In the genomic region with DNA sequence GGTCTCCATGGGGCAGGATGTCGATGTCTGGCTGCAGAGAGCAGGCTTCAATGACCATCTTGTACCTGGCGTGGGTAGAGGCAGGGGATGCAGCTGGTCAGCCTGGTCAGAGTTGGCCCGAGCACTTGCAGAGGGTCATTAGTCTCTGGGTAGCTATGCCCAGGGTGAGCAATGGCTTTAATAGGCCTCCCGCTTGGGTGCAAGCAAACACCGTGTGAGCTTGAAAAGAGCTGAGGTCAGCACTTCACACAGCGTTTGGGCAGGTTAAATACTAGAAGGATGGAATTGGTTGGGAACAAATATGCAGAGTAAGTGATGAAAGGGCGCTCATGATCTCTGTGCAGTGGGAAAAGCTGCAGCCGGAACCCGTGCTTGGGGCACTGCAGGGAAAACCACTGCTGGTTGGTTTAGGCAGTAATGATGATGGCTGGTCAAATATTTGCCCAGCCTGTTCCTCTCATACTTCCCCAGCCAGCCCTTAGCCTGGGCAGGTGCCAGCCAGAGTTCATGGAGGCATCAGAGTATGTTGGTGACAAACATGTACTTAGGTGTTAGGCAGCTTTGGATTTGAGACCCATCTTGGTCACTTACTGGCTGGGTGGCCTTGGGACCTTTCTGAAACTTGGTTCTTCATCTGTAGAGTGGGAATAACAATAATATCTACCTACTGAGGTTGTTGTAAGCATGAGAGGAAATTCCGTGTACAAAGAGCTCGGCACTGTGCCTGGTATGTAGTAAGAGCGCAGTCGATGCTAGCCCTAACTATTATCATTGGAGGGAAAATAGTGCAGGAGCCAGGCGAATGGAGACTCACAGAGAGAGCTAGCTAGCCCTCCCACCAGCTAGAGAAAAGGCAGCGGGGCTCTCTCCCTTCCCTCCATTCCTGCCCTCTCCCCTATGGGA, we compare ENCODE assay signal across 22 cellular contexts. TPM values are rescaled to one million over a fixed set of nuclear protein-coding genes. Genes with fewer than 3 reads are reported as not detected.
DNase-seq lines count a peak whose midpoint lies in the region; ATAC-seq, FAIRE-seq and TF ChIP-seq lines count a peak whose summit lies in the region.
"Had no signal": no experiment of that assay in that cellular context is flagged by ENCODE, and none has a peak within 500 bp of the region (broad histone marks: within the 10 kb centered on the region; RNA-seq: fewer than 3 reads in every experiment).

No MANE protein-coding gene starts in this region.

- POLR2A ChIA-PET in IMR-90 (lab: Charles Lee; ENCODE audit: unreplicated experiment): no interaction called here
- POLR2A ChIA-PET in K562 (lab: Yijun Ruan, JAX): interaction anchor here (0.6 to 1.2 kb wide), 2 partner anchors 16 to 31 kb away, joined by 3 to 5 read pairs; no protein-coding TSS in a partner anchor
- POLR2A ChIA-PET in activated CD4-positive, alpha-beta memory T cell treated with anti-CD3 and anti-CD28 coated beads for 36 hours (lab: Charles Lee): no interaction called here

- CTCF ChIA-PET in IMR-90 (lab: Yijun Ruan, JAX): no interaction called here
- CTCF ChIA-PET in K562 (lab: Yijun Ruan, JAX; ENCODE audit: low intra/inter-chr PET ratio): no interaction called here
- CTCF ChIA-PET in activated CD4-positive, alpha-beta memory T cell treated with anti-CD3 and anti-CD28 coated beads for 36 hours (lab: Charles Lee): no interaction called here

- BruUV-seq in IMR-90 (replicated peaks; lab: Mats Ljungman, UMichigan) (no TSS peak), K562 (replicated peaks; lab: Mats Ljungman, UMichigan) (no TSS peak)

- no peak overlapping the region for H3K56ac ChIP-seq in IMR-90 (ENCODE audit: extremely low read depth, insufficient read depth, low read length)

- no peaks in the 10 kb centered on the region for H3K9me3 Mint-ChIP-seq in progenitor cell of endocrine pancreas (ENCODE audit: low read depth)
- no peaks in the 10 kb centered on the region for H3K9me3 Mint-ChIP-seq in activated CD4-positive, alpha-beta memory T cell treated with anti-CD3 and anti-CD28 coated beads for 36 hours
- H3K9me3 Mint-ChIP-seq: activated naive CD8-positive, alpha-beta T cell treated with anti-CD3 and anti-CD28 coated beads for 36 hours; CD4-positive, alpha-beta memory T cell; stimulated activated naive B cell treated with anti-CD40 and anti-IgM and Interleukin-4, amounts not matched to agents 10 μg/mL and 1 μg/mL and 100 μg/mL, for 72 hours; WTC11 had no signal

- no peak overlapping the region for H3K4me3 ChIP-seq in IMR-90 (ENCODE audit: insufficient read depth, low read depth, low read length)
- H3K4me3 ChIP-seq in K562: no peak overlapping the region
- H3K4me3 ChIP-seq: sigmoid colon had no signal

- intact Hi-C loops in IMR-90 (cut with micrococcal nuclease) (no loop called here), K562 (cut with micrococcal nuclease) (no loop called here)
- intact Hi-C loops in activated CD4-positive, alpha-beta memory T cell treated with anti-CD3 and anti-CD28 coated beads for 36 hours (cut with micrococcal nuclease): no loop called here

- no peak overlapping the region for H2BK15ac ChIP-seq in IMR-90 (ENCODE audit: low read depth, low read length)

- no peak overlapping the region for H3K18ac ChIP-seq in IMR-90 (ENCODE audit: low read depth, low read length)

- TF ChIP-seq POLR2A in IMR-90 (IDR thresholded peaks at IDR 0.05; ENCODE audit: low read depth, low read length) (no peak), K562 (conservative IDR thresholded peaks at IDR 0.05) (no peak)

- H3K9me1 ChIP-seq in IMR-90 (ENCODE audit: insufficient read depth, low read length): no peaks in the 10 kb centered on the region
- no peaks in the 10 kb centered on the region for H3K9me1 ChIP-seq in K562 (ENCODE audit: control insufficient read depth, insufficient read depth, low read length)

- no peak overlapping the region for H2BK120ac ChIP-seq in IMR-90 (ENCODE audit: low read depth, low read length)

- peaks cover 10% of the 10 kb centered on the region for H3K27me3 Mint-ChIP-seq in progenitor cell of endocrine pancreas
- peaks cover 29% of the 10 kb centered on the region for H3K27me3 Mint-ChIP-seq in activated CD4-positive, alpha-beta memory T cell treated with anti-CD3 and anti-CD28 coated beads for 36 hours

- no peak overlapping the region for H3K27ac ChIP-seq in IMR-90 (ENCODE audit: insufficient read depth, low read length)
- H3K27ac ChIP-seq in K562 (ENCODE audit: extremely low read depth, low read depth, low read length): no peak overlapping the region
- H3K27ac ChIP-seq: epithelial cell of prostate, sigmoid colon had no signal

- no peak overlapping the region for H3K4ac ChIP-seq in IMR-90 (ENCODE audit: low read depth, low read length)

- H3K27ac Mint-ChIP-seq in progenitor cell of endocrine pancreas: peak overlapping the region; percentile 86
- H3K27ac Mint-ChIP-seq in activated CD4-positive, alpha-beta memory T cell treated with anti-CD3 and anti-CD28 coated beads for 36 hours: no peak overlapping the region
- H3K27ac Mint-ChIP-seq: activated naive CD8-positive, alpha-beta T cell treated with anti-CD3 and anti-CD28 coated beads for 36 hours; naive B cell; stimulated activated naive B cell treated with anti-CD40 and anti-IgM and Interleukin-4, amounts not matched to agents 10 μg/mL and 1 μg/mL and 100 μg/mL, for 72 hours; WTC11 had no signal

- 33% methylated on average over 3 of the region's 15 CpGs; no CpG with 5 or more reads in 1 of the 2 experiments for WGBS in IMR-90 (ENCODE audit: extremely low coverage in 2 of 2, insufficient read length in 1 of 2), 2 experiments
- WGBS in K562 (ENCODE audit: insufficient coverage, low coverage, missing lambda C conversion rate): 4% methylated on average over 14 of the region's 15 CpGs

- H3K27me3 ChIP-seq in IMR-90 (ENCODE audit: control insufficient read depth, insufficient read depth, low read length) (peaks cover 9% of the 10 kb centered on the region; the same call in 1 of the 2 replicates), K562 (ENCODE audit: control insufficient read depth in 2 of 2, insufficient read depth in 2 of 2, low read length in 2 of 2) (peaks cover 4 to 56% of the 10 kb centered on the region in 2 experiments; a peak in 4 of 5 replicates)
- H3K27me3 ChIP-seq: sigmoid colon had no signal

- no peaks in the 10 kb centered on the region for H3K36me3 ChIP-seq in IMR-90 (ENCODE audit: control insufficient read depth, insufficient read depth, low read length)
- H3K36me3 ChIP-seq in K562 (ENCODE audit: control insufficient read depth, insufficient read depth, low read length): no peaks in the 10 kb centered on the region
- H3K36me3 ChIP-seq: sigmoid colon had no signal

- H4K91ac ChIP-seq in IMR-90 (ENCODE audit: insufficient read depth, low read depth, low read length): no peak overlapping the region

- H3K9ac ChIP-seq in IMR-90 (ENCODE audit: low read depth, low read length) (no peak overlapping the region), K562 (ENCODE audit: insufficient read depth in 1 of 2, low read depth in 2 of 2, low read length in 2 of 2) (no peak overlapping the region)

- TF ChIP-seq EP300 in K562 (IDR thresholded peaks at IDR 0.05; ENCODE audit: low read length): no peak

- H4K20me1 ChIP-seq in IMR-90 (ENCODE audit: insufficient read depth, low read length) (no peaks in the 10 kb centered on the region), K562 (replicated peaks; ENCODE audit: control insufficient read depth, insufficient read depth, low read length) (no peaks in the 10 kb centered on the region)

- dilution Hi-C loops in IMR-90 (cut with HindIII; ENCODE audit: low sequenced_read_pairs, unreplicated experiment): no loop called here

- no peaks in the 10 kb centered on the region for H3K79me1 ChIP-seq in IMR-90 (ENCODE audit: low read depth in 1 of 2, low read length in 2 of 2)

- no peak overlapping the region for H2AK5ac ChIP-seq in IMR-90 (ENCODE audit: low read depth, low read length)

- no peak overlapping the region for H2BK20ac ChIP-seq in IMR-90 (ENCODE audit: low read depth, low read length)

- H2AFZ ChIP-seq in IMR-90 (replicated peaks; ENCODE audit: low read length, poor library complexity): no peak overlapping the region
- no peak overlapping the region for H2AFZ ChIP-seq in K562 (ENCODE audit: low read depth, low read length)

- no peak overlapping the region for H2AK9ac ChIP-seq in IMR-90 (replicated peaks; ENCODE audit: low read depth, low read length, poor library complexity)

- H3K36me3 Mint-ChIP-seq in progenitor cell of endocrine pancreas (ENCODE audit: insufficient read depth): no peaks in the 10 kb centered on the region
- no peaks in the 10 kb centered on the region for H3K36me3 Mint-ChIP-seq in activated CD4-positive, alpha-beta memory T cell treated with anti-CD3 and anti-CD28 coated beads for 36 hours
- H3K36me3 Mint-ChIP-seq: activated naive CD8-positive, alpha-beta T cell treated with anti-CD3 and anti-CD28 coated beads for 36 hours; CD4-positive, alpha-beta memory T cell; naive B cell; stimulated activated naive B cell treated with anti-CD40 and anti-IgM and Interleukin-4, amounts not matched to agents 10 μg/mL and 1 μg/mL and 100 μg/mL, for 72 hours; WTC11 had no signal

- no peak overlapping the region for H4K8ac ChIP-seq in IMR-90 (ENCODE audit: low read depth in 2 of 2, low read length in 2 of 2)

- in situ Hi-C loops in IMR-90 (cut with MboI; ENCODE audit: low sequenced_read_pairs): no loop called here
- in situ Hi-C loops in K562 (cut with MboI): no loop called here

- H3K4me1 Mint-ChIP-seq in progenitor cell of endocrine pancreas (ENCODE audit: low read depth): peaks cover 14% of the 10 kb centered on the region
- H3K4me1 Mint-ChIP-seq in activated CD4-positive, alpha-beta memory T cell treated with anti-CD3 and anti-CD28 coated beads for 36 hours (ENCODE audit: low read depth): peaks cover 2% of the 10 kb centered on the region
- H3K4me1 Mint-ChIP-seq: naive B cell; stimulated activated naive B cell treated with anti-CD40 and anti-IgM and Interleukin-4, amounts not matched to agents 10 μg/mL and 1 μg/mL and 100 μg/mL, for 72 hours had no signal

- TF ChIP-seq CTCF in IMR-90 (conservative IDR thresholded peaks at IDR 0.05; ENCODE audit: low read depth, low read length): no peak
- TF ChIP-seq CTCF in K562 (IDR thresholded peaks at IDR 0.05 in 2 of 3, conservative IDR thresholded peaks at IDR 0.05 in 1 of 3; ENCODE audit: insufficient read depth in 2 of 3, low read depth in 1 of 3, low read length in 3 of 3): no peak
- TF ChIP-seq CTCF in progenitor cell of endocrine pancreas (IDR thresholded peaks at IDR 0.05; ENCODE audit: unreplicated experiment): no peak

- H3K9me3 ChIP-seq in IMR-90 (ENCODE audit: control insufficient read depth, insufficient read depth, low read length) (no peaks in the 10 kb centered on the region), K562 (replicated peaks; ENCODE audit: control insufficient read depth, insufficient read depth, low read depth, low read length) (no peaks in the 10 kb centered on the region)
- H3K9me3 ChIP-seq: sigmoid colon had no signal

- DNase-seq in IMR-90: no peak
- DNase-seq in NCI-H2029 treated with DMSO at 0.1 percent for 48 hours (lab: John Stamatoyannopoulos, UW): peak; percentile 90
- DNase-seq in K562 (ENCODE audit: extremely low read depth in 1 of 4, low spot score in 3 of 4): no peak
- no peak for DNase-seq in progenitor cell of endocrine pancreas (ENCODE audit: low spot score, unreplicated experiment)
- no peak for DNase-seq in activated CD4-positive, alpha-beta memory T cell treated with anti-CD3 and anti-CD28 coated beads for 36 hours
- DNase-seq in NCI-H2171 (lab: John Stamatoyannopoulos, UW): no peak
- DNase-seq in glomerular visceral epithelial cell (ENCODE audit: extremely low spot score): no peak
- DNase-seq: activated CD8-positive, alpha-beta memory T cell treated with anti-CD3 and anti-CD28 coated beads, Interleukin-2, amount 50 U/mL, for 48 hours; activated naive CD8-positive, alpha-beta T cell treated with anti-CD3 and anti-CD28 coated beads for 36 hours; CD4-positive, alpha-beta memory T cell; GF-D8; kidney glomerular epithelial cell; naive B cell; NCI-H1048; sigmoid colon; stimulated activated CD4-positive, alpha-beta T cell treated with anti-CD3 and anti-CD28 coated beads, Interleukin-4, amount 100 ng/mL, for 4 hours; stimulated activated naive B cell treated with anti-CD40 and anti-IgM and Interleukin-4, amounts not matched to agents 10 μg/mL and 1 μg/mL and 100 μg/mL, for 72 hours had no signal

- ATAC-seq in IMR-90 (ENCODE audit: low read depth): no peak
- peak; percentile 22 for ATAC-seq in K562
- ATAC-seq: stimulated activated naive B cell treated with anti-CD40 and anti-IgM and Interleukin-4, amounts not matched to agents 10 μg/mL and 1 μg/mL and 100 μg/mL, for 72 hours had no signal

- H4K5ac ChIP-seq in IMR-90 (ENCODE audit: low read depth, low read length): no peak overlapping the region

- no peak overlapping the region for H3K4me2 ChIP-seq in IMR-90 (ENCODE audit: low read depth, low read length)
- H3K4me2 ChIP-seq in K562 (ENCODE audit: insufficient read depth, low read length): no peak overlapping the region

- H3K79me2 ChIP-seq in K562 (ENCODE audit: control insufficient read depth, insufficient read depth, low read length): no peaks in the 10 kb centered on the region

- no peak overlapping the region for H2BK5ac ChIP-seq in IMR-90 (ENCODE audit: low read depth, low read length, poor library complexity, severe bottlenecking)

- no peak for FAIRE-seq in K562 (lab: Jason Lieb, UNC)
- FAIRE-seq: GM19239 had no signal

- no peak overlapping the region for H3K23ac ChIP-seq in IMR-90 (ENCODE audit: low read depth, low read length)

- TF ChIP-seq RAD21 in IMR-90 (IDR thresholded peaks at IDR 0.05; ENCODE audit: low read length): no peak
- no peak for TF ChIP-seq RAD21 in K562 (CRISPR knock-in tag; conservative IDR thresholded peaks at IDR 0.05 in 1 of 2, IDR thresholded peaks at IDR 0.05 in 1 of 2)

- no peak overlapping the region for H3K14ac ChIP-seq in IMR-90 (replicated peaks; ENCODE audit: low read depth, low read length)

- H3K4me1 ChIP-seq in IMR-90 (ENCODE audit: control insufficient read depth, insufficient read depth, low read length) (no peaks in the 10 kb centered on the region), K562 (replicated peaks in 1 of 2; ENCODE audit: control insufficient read depth in 2 of 2, insufficient read depth in 2 of 2, low read length in 2 of 2) (no peaks in the 10 kb centered on the region)
- H3K4me1 ChIP-seq: sigmoid colon had no signal

- no peak overlapping the region for H3K4me3 Mint-ChIP-seq in progenitor cell of endocrine pancreas (ENCODE audit: low read depth)
- no peak overlapping the region for H3K4me3 Mint-ChIP-seq in activated CD4-positive, alpha-beta memory T cell treated with anti-CD3 and anti-CD28 coated beads for 36 hours
- H3K4me3 Mint-ChIP-seq: activated naive CD8-positive, alpha-beta T cell treated with anti-CD3 and anti-CD28 coated beads for 36 hours; CD4-positive, alpha-beta memory T cell; naive B cell; stimulated activated naive B cell treated with anti-CD40 and anti-IgM and Interleukin-4, amounts not matched to agents 10 μg/mL and 1 μg/mL and 100 μg/mL, for 72 hours; WTC11 had no signal

RNA-seq across cellular contexts. Expression of gene KCNJ11, which starts 25.2 kb away (rescaled TPM):
- not detected in 2 replicates for total RNA-seq in IMR-90 (2012; rRNA removed)
- not detected in 2 replicates for polyA plus RNA-seq in IMR-90 (2012; rRNA removed)
- polyA plus RNA-seq in IMR-90 (2012; cell fraction: cytosol; rRNA removed): not detected in 2 replicates
- polyA plus RNA-seq in IMR-90 (2012; cell fraction: nucleus; rRNA removed; ENCODE audit: low replicate concordance): not detected in 2 replicates
- 2.1 and 9.1 TPM in 2 replicates for total RNA-seq in K562 (2011; cell fraction: chromatin; rRNA removed; ENCODE audit: low replicate concordance)
- total RNA-seq in K562 (2011; cell fraction: nucleolus; rRNA removed): 11.7 and 13.2 TPM in 2 replicates
- total RNA-seq in K562 (2011; cell fraction: nucleoplasm; rRNA removed): 5.3 and 6.8 TPM in 2 replicates
- 1.6 and 2.7 TPM in 2 replicates for total RNA-seq in K562 (2014; rRNA removed)
- 0.41 and 0.62 TPM in 2 replicates for total RNA-seq in K562 (2014; rRNA removed; fragmentation: Illumina TruSeq; extraction: Trizol)
- total RNA-seq in K562 (2015; rRNA removed; fragmentation: Illumina TruSeq; extraction: Trizol): 0.54 and 0.60 TPM in 2 replicates
- total RNA-seq in K562 (2021): 3.3 and 3.7 TPM in 2 replicates
- 0.85 and 1.8 TPM in 2 replicates for polyA plus RNA-seq in K562 (2011; rRNA removed)
- 1.7 and 2.6 TPM in 2 replicates for polyA plus RNA-seq in K562 (2011; cell fraction: cytosol; rRNA removed)
- 2.1 and 2.6 TPM in 2 replicates for polyA plus RNA-seq in K562 (2011; cell fraction: nucleus; rRNA removed)
- 1.5 and 4.7 TPM in 2 replicates for polyA plus RNA-seq in K562 (2012)
- polyA plus RNA-seq in K562 (2014; fragmentation: Illumina TruSeq; extraction: Trizol): 1.4 and 3.1 TPM in 2 replicates
- not detected for polyA plus RNA-seq in K562 (2014; fragmentation: Nextera tagmentation; extraction: Ambion mirVana)
- polyA plus RNA-seq in K562 (2014; rRNA removed): 0.86 and 2.7 TPM in 2 replicates
- 1.2 and 2.7 TPM in 2 replicates for polyA minus RNA-seq in K562 (2011; rRNA and poly(A)+ RNA removed)
- 5.3 and 5.6 TPM in 2 replicates for polyA minus RNA-seq in K562 (2011; cell fraction: cytosol; rRNA and poly(A)+ RNA removed)
- 2.1 and 3.0 TPM in 2 replicates for polyA minus RNA-seq in K562 (2011; cell fraction: nucleus; rRNA and poly(A)+ RNA removed)
- total RNA-seq in progenitor cell of endocrine pancreas: 8.1 and 10.4 TPM in 2 replicates
- under 1 TPM; 0.10 to 0.57 TPM for total RNA-seq in activated CD4-positive, alpha-beta memory T cell treated with anti-CD3 and anti-CD28 coated beads for 36 hours
- total RNA-seq: CD4-positive, alpha-beta memory T cell; glomerular endothelial cell; SK-MEL-5 had no signal
